In genomic region chr16:56684926-56685590, GRCh38 we compare ENCODE assay signal across 24 cellular contexts. TPM values are rescaled to one million over a fixed set of nuclear protein-coding genes. Genes with fewer than 3 reads are reported as not detected.
DNase-seq lines count a peak whose midpoint lies in the region; ATAC-seq lines count a peak whose summit lies in the region.
"Had no signal": no experiment of that assay in that cellular context is flagged by ENCODE, and none has a peak within 500 bp of the region (broad histone marks: within the 10 kb centered on the region; RNA-seq: fewer than 3 reads in every experiment).

No MANE protein-coding gene starts in this region.

- DNase-seq in G401 (ENCODE audit: low spot score) = peak; percentile 78
- peak; percentile 39 for DNase-seq in cerebellum (ENCODE audit: low spot score)
- DNase-seq in SIG-M5 treated with dmso at 0.1 percent for 504 hours (lab: John Stamatoyannopoulos, UW; ENCODE audit: unreplicated experiment) = no peak
- no peak for DNase-seq in KG1 (lab: John Stamatoyannopoulos, UW)
- DNase-seq: ACHN; activated CD4-positive, alpha-beta memory T cell treated with anti-CD3 and anti-CD28 coated beads for 36 hours; activated naive CD4-positive, alpha-beta T cell treated with anti-CD3 and anti-CD28 coated beads, Interleukin-2, amount 50 U/mL, for 16 hours; CD4-positive, alpha-beta T cell; DMS53; NCI-H1436; NCI-H2171 treated with DMSO at 0.1 percent for 48 hours; NCI-H69; small intestine; stimulated activated CD4-positive, alpha-beta T cell treated with anti-CD3 and anti-CD28 coated beads, Interleukin-4, amount 100 ng/mL, for 4 hours; T-helper 17 cell; WERI-Rb-1 had no signal

- peak overlapping the region in 2 of 3 donors; percentile 95 to 97 for H3K4me3 ChIP-seq in skeletal muscle tissue (ENCODE audit: low read length in 3 of 3)
- H3K4me3 ChIP-seq: SJSA1 had no signal

- peaks cover 43 to 62% (median 57%) of the 10 kb centered on the region in 3 donors for H3K4me1 ChIP-seq in skeletal muscle tissue (ENCODE audit: control insufficient read depth in 3 of 3, insufficient read depth in 3 of 3, low read length in 3 of 3)

- H3K27me3 ChIP-seq in layer of hippocampus (ENCODE audit: control insufficient read depth, insufficient read depth, low read length) (no peaks in the 10 kb centered on the region), skeletal muscle tissue (ENCODE audit: control insufficient read depth in 3 of 3, insufficient read depth in 3 of 3, low read length in 3 of 3) (no peaks in the 10 kb centered on the region)
- H3K27me3 ChIP-seq: SJSA1 had no signal

- peaks cover 0 to 9% (median 0%) of the 10 kb centered on the region in 3 donors for H3K36me3 ChIP-seq in skeletal muscle tissue (ENCODE audit: control insufficient read depth in 3 of 3, insufficient read depth in 3 of 3, low read length in 3 of 3)
- H3K36me3 ChIP-seq: SJSA1, WERI-Rb-1 had no signal

- H3K9me3 ChIP-seq in skeletal muscle tissue (ENCODE audit: control insufficient read depth in 3 of 3, low read length in 3 of 3) = no peaks in the 10 kb centered on the region

- peak overlapping the region; percentile 95 to 99 (median 95) for H3K9ac ChIP-seq in skeletal muscle tissue (ENCODE audit: low read depth in 1 of 3, low read length in 3 of 3)

- H3K27ac ChIP-seq in layer of hippocampus (ENCODE audit: low read depth, low read length) (peak overlapping the region; percentile 42), skeletal muscle tissue (ENCODE audit: low read depth, low read length) (peak overlapping the region; percentile 81)
- H3K27ac ChIP-seq: SJSA1, WERI-Rb-1 had no signal

- in situ Hi-C loops in G401 (cut with HindIII; ENCODE audit: low sequenced_read_pairs) = no loop called here

- ATAC-seq in GM21423 (IDR thresholded peaks at IDR 0.05; ENCODE audit: unreplicated experiment) (no peak), HG03342 (IDR thresholded peaks at IDR 0.05; ENCODE audit: unreplicated experiment) (no peak)
- ATAC-seq: T-helper 17 cell had no signal

RNA-seq across cellular contexts. Expression of gene MT1X, which starts 2.8 kb away (rescaled TPM):
- 0.80 TPM in 1 of 2 replicates, not detected in the other for total RNA-seq in G401 (2014; rRNA removed; shearing (Covaris generic))
- total RNA-seq in cerebellum (6.0 TPM), skeletal muscle tissue (11.5 TPM)

RNA-seq across cellular contexts. Expression of gene MT1H, which starts 15.4 kb away (rescaled TPM):
- not detected in 2 replicates for total RNA-seq in G401 (2014; rRNA removed; shearing (Covaris generic))
- total RNA-seq in cerebellum (not detected), skeletal muscle tissue (not detected)
- total RNA-seq: CD4-positive, alpha-beta T cell; dermis microvascular lymphatic vessel endothelial cell; fibroblast of lung; SJSA1; T-helper 17 cell; temporal lobe had no signal

RNA-seq across cellular contexts. Expression of gene MT1G, which starts 17.2 kb away (rescaled TPM):
- not detected in 2 replicates for total RNA-seq in G401 (2014; rRNA removed; shearing (Covaris generic))
- not detected for total RNA-seq in cerebellum
- not detected for total RNA-seq in skeletal muscle tissue
- total RNA-seq: CD4-positive, alpha-beta T cell; dermis microvascular lymphatic vessel endothelial cell; SJSA1 had no signal

RNA-seq across cellular contexts. Expression of gene MT1F, which starts 27.3 kb away (rescaled TPM):
- not detected in 2 replicates for total RNA-seq in G401 (2014; rRNA removed; shearing (Covaris generic))
- total RNA-seq in cerebellum (3.4 TPM), skeletal muscle tissue (not detected)
- total RNA-seq: SJSA1 had no signal

RNA-seq across cellular contexts. Expression of gene MT1B, which starts 33.4 kb away (rescaled TPM):
- not detected in 2 replicates for total RNA-seq in G401 (2014; rRNA removed; shearing (Covaris generic))
- total RNA-seq in cerebellum (not detected), skeletal muscle tissue (not detected)
- total RNA-seq: activated CD4-positive, alpha-beta memory T cell treated with anti-CD3 and anti-CD28 coated beads for 36 hours; CD4-positive, alpha-beta T cell; dermis microvascular lymphatic vessel endothelial cell; fibroblast of lung; SJSA1; T-helper 17 cell; temporal lobe had no signal

Comparison
In these comparisons a context has a peak if more than half of its experiments do, and no peak if none do; other contexts are left out.
1. DNase-seq: peak in G401 (single experiment) and cerebellum (single experiment); none in SIG-M5 treated with dmso at 0.1 percent for 504 hours (single experiment) and KG1 (single experiment).